11 cellular contexts compared by ENCODE assay signal in genomic region chr9:21558079-21558478, GRCh38.
DNase-seq lines count a peak whose midpoint lies in the region; ATAC-seq and TF ChIP-seq lines count a peak whose summit lies in the region.
"Had no signal": no experiment of that assay in that cellular context is flagged by ENCODE, and none has a peak within 500 bp of the region (broad histone marks: within the 10 kb centered on the region; RNA-seq: fewer than 3 reads in every experiment).

No MANE protein-coding gene starts in this region.

- intact Hi-C loops in activated naive CD4-positive, alpha-beta T cell treated with anti-CD3 and anti-CD28 coated beads for 36 hours (cut with micrococcal nuclease) = loop anchor here (2.0 to 10.0 kb wide), 8 partner anchors 33 to 437 kb away; partner anchors contain the start of genes CDKN2A, CDKN2B-AS1 and MTAP

- peaks cover 30% of the 10 kb centered on the region for H3K4me1 ChIP-seq in foreskin keratinocyte

- peaks cover 34% of the 10 kb centered on the region for H3K4me1 Mint-ChIP-seq in activated naive CD4-positive, alpha-beta T cell treated with anti-CD3 and anti-CD28 coated beads for 36 hours (ENCODE audit: low read depth)
- H3K4me1 Mint-ChIP-seq in activated T-helper 17 cell treated with anti-CD3 and anti-CD28 coated beads, Interleukin-2, amount 50 U/mL, for 72 hours = peaks cover 10% of the 10 kb centered on the region
- peaks cover 9% of the 10 kb centered on the region for H3K4me1 Mint-ChIP-seq in stimulated activated naive CD8-positive, alpha-beta T cell treated with anti-CD3 and anti-CD28 coated beads, Interleukin-15, amount 100 ng/mL, for 72 hours

- H3K27ac ChIP-seq in foreskin keratinocyte = peak overlapping the region; percentile 85
- H3K27ac ChIP-seq: BLaER1 treated with 17β-estradiol and CSF1 and Interleukin-3, amounts not matched to agents 10 nM and 100 nM had no signal

- TF ChIP-seq CTCF in foreskin keratinocyte (conservative IDR thresholded peaks at IDR 0.05) = no peak

- no peaks in the 10 kb centered on the region for H3K9me3 Mint-ChIP-seq in activated naive CD4-positive, alpha-beta T cell treated with anti-CD3 and anti-CD28 coated beads for 36 hours
- H3K9me3 Mint-ChIP-seq in activated T-helper 17 cell treated with anti-CD3 and anti-CD28 coated beads, Interleukin-2, amount 50 U/mL, for 72 hours = no peaks in the 10 kb centered on the region
- no peaks in the 10 kb centered on the region for H3K9me3 Mint-ChIP-seq in stimulated activated naive CD8-positive, alpha-beta T cell treated with anti-CD3 and anti-CD28 coated beads, Interleukin-15, amount 100 ng/mL, for 72 hours

- H3K27ac Mint-ChIP-seq in activated naive CD4-positive, alpha-beta T cell treated with anti-CD3 and anti-CD28 coated beads for 36 hours = no peak overlapping the region
- no peak overlapping the region for H3K27ac Mint-ChIP-seq in activated T-helper 17 cell treated with anti-CD3 and anti-CD28 coated beads, Interleukin-2, amount 50 U/mL, for 72 hours
- H3K27ac Mint-ChIP-seq in stimulated activated naive CD8-positive, alpha-beta T cell treated with anti-CD3 and anti-CD28 coated beads, Interleukin-15, amount 100 ng/mL, for 72 hours = no peak overlapping the region

- no peak for ATAC-seq in activated T-helper 17 cell treated with anti-CD3 and anti-CD28 coated beads, Interleukin-2, amount 50 U/mL, for 72 hours (replicated peaks)
- ATAC-seq in foreskin keratinocyte (no peak), HG03442 (IDR thresholded peaks at IDR 0.05; ENCODE audit: unreplicated experiment) (no peak)
- ATAC-seq in stimulated activated naive CD8-positive, alpha-beta T cell treated with anti-CD3 and anti-CD28 coated beads, Interleukin-15, amount 100 ng/mL, for 72 hours = no peak

- H3K27me3 Mint-ChIP-seq in activated naive CD4-positive, alpha-beta T cell treated with anti-CD3 and anti-CD28 coated beads for 36 hours (ENCODE audit: low read depth) = no peaks in the 10 kb centered on the region
- H3K27me3 Mint-ChIP-seq in activated T-helper 17 cell treated with anti-CD3 and anti-CD28 coated beads, Interleukin-2, amount 50 U/mL, for 72 hours = peaks cover 30% of the 10 kb centered on the region
- peaks cover 6% of the 10 kb centered on the region for H3K27me3 Mint-ChIP-seq in stimulated activated naive CD8-positive, alpha-beta T cell treated with anti-CD3 and anti-CD28 coated beads, Interleukin-15, amount 100 ng/mL, for 72 hours

- CTCF ChIA-PET in activated naive CD4-positive, alpha-beta T cell treated with anti-CD3 and anti-CD28 coated beads for 36 hours (lab: Charles Lee) = interaction anchor here (0.6 to 1.8 kb wide), 5 partner anchors 92 to 466 kb away, joined by 3 to 5 read pairs (median 4); no protein-coding TSS in a partner anchor

- H3K4me3 Mint-ChIP-seq in activated naive CD4-positive, alpha-beta T cell treated with anti-CD3 and anti-CD28 coated beads for 36 hours = peak overlapping the region; percentile 88
- peak overlapping the region; percentile 84 for H3K4me3 Mint-ChIP-seq in activated T-helper 17 cell treated with anti-CD3 and anti-CD28 coated beads, Interleukin-2, amount 50 U/mL, for 72 hours
- H3K4me3 Mint-ChIP-seq in stimulated activated naive CD8-positive, alpha-beta T cell treated with anti-CD3 and anti-CD28 coated beads, Interleukin-15, amount 100 ng/mL, for 72 hours = peak overlapping the region; percentile 81 to 89

- H3K36me3 Mint-ChIP-seq in activated naive CD4-positive, alpha-beta T cell treated with anti-CD3 and anti-CD28 coated beads for 36 hours (ENCODE audit: low read depth) = no peaks in the 10 kb centered on the region
- H3K36me3 Mint-ChIP-seq in activated T-helper 17 cell treated with anti-CD3 and anti-CD28 coated beads, Interleukin-2, amount 50 U/mL, for 72 hours (ENCODE audit: low read depth) = no peaks in the 10 kb centered on the region

- no peaks in the 10 kb centered on the region for H3K27me3 ChIP-seq in foreskin keratinocyte

- no peak for DNase-seq in activated naive CD4-positive, alpha-beta T cell treated with anti-CD3 and anti-CD28 coated beads for 36 hours
- DNase-seq in activated naive CD4-positive, alpha-beta T cell (lab: John Stamatoyannopoulos, UW) = no peak
- DNase-seq in foreskin keratinocyte (no peak), NCI-H1694 (lab: John Stamatoyannopoulos, UW) (no peak), retina (no peak)
- DNase-seq in stimulated activated naive CD8-positive, alpha-beta T cell treated with anti-CD3 and anti-CD28 coated beads, Interleukin-15, amount 100 ng/mL, for 72 hours = no peak
- DNase-seq: activated CD4-positive, alpha-beta T cell treated with anti-CD3 and anti-CD28 coated beads for 4 hours; NCI-H146 had no signal
